ENCODE assay signal across 1 cellular context in genomic region chr19:35093941-35094647, GRCh38.
TF ChIP-seq lines count a peak whose summit lies in the region.

No MANE protein-coding gene starts in this region.

TF ChIP-seq in SK-N-SH, 30 proteins besides CTCF, POLR2A, EP300 and RAD21 (continued from another document):
- TF ChIP-seq ZBTB33 (IDR thresholded peaks at IDR 0.05; ENCODE audit: borderline replicate concordance, low read depth) (no peak), TAF1 (IDR thresholded peaks at IDR 0.05; ENCODE audit: borderline replicate concordance, low read depth, low read length) (no peak), NRF1 (IDR thresholded peaks at IDR 0.05; ENCODE audit: low read depth, low read length) (no peak), JUND (IDR thresholded peaks at IDR 0.05) (no peak), EZH2phosphoT487 (IDR thresholded peaks at IDR 0.05; ENCODE audit: borderline replicate concordance, low read depth) (no peak), RXRA (IDR thresholded peaks at IDR 0.05; ENCODE audit: borderline replicate concordance, low read depth) (no peak), ELF1 (IDR thresholded peaks at IDR 0.05) (no peak), GABPA (IDR thresholded peaks at IDR 0.05; ENCODE audit: low read depth) (no peak)
